Comparison of ENCODE assay signal across 18 cellular contexts in genomic region chr1:201565024-201565730, GRCh38. TPM values are rescaled to one million over a fixed set of nuclear protein-coding genes. Genes with fewer than 3 reads are reported as not detected.
DNase-seq lines count a peak whose midpoint lies in the region; ATAC-seq, FAIRE-seq and TF ChIP-seq lines count a peak whose summit lies in the region.
"Had no signal": no experiment of that assay in that cellular context is flagged by ENCODE, and none has a peak within 500 bp of the region (broad histone marks: within the 10 kb centered on the region; RNA-seq: fewer than 3 reads in every experiment).

No MANE protein-coding gene starts in this region.

- H3K9me2 ChIP-seq in PC-9 (ENCODE audit: insufficient read depth), result no peaks in the 10 kb centered on the region

- no peaks in the 10 kb centered on the region for H3K36me3 Mint-ChIP-seq in nephron progenitor cell (ENCODE audit: low read depth)

- H3K9me3 Mint-ChIP-seq in nephron progenitor cell, result no peaks in the 10 kb centered on the region
- H3K9me3 Mint-ChIP-seq: CD14-positive monocyte; T-helper 1 cell treated with Interleukin-12 subunit alpha and Interleukin-12 subunit beta and Interleukin-4 antibody, amounts not matched to agents 30 μg/mL and 1 μg/mL, for 36 hours had no signal

- H3K27ac Mint-ChIP-seq in nephron progenitor cell, result no peak overlapping the region
- H3K27ac Mint-ChIP-seq: T-helper 1 cell treated with Interleukin-12 subunit alpha and Interleukin-12 subunit beta and Interleukin-4 antibody, amounts not matched to agents 30 μg/mL and 1 μg/mL, for 36 hours had no signal

- H3K9me1 ChIP-seq in IMR-90 (ENCODE audit: insufficient read depth, low read length), result peaks cover 33% of the 10 kb centered on the region

- H3K27ac ChIP-seq in IMR-90 (ENCODE audit: insufficient read depth, low read length) (no peak overlapping the region), mammary epithelial cell (ENCODE audit: insufficient read depth, low read depth, low read length) (no peak overlapping the region), layer of hippocampus (ENCODE audit: low read depth, low read length) (peak overlapping the region; percentile 92), smooth muscle cell (ENCODE audit: low read depth) (no peak overlapping the region), PC-9 (no peak overlapping the region), kidney (ENCODE audit: low read depth in 2 of 2, low read length in 2 of 2) (no peak overlapping the region)
- H3K27ac ChIP-seq: brain microvascular endothelial cell, parathyroid adenoma had no signal

- H4K20me1 ChIP-seq in IMR-90 (ENCODE audit: insufficient read depth, low read length), result peaks cover 18% of the 10 kb centered on the region
- H4K20me1 ChIP-seq in mammary epithelial cell (ENCODE audit: insufficient read depth, low read length), result no peaks in the 10 kb centered on the region
- H4K20me1 ChIP-seq in smooth muscle cell (ENCODE audit: low read depth), result peaks cover 30% of the 10 kb centered on the region
- H4K20me1 ChIP-seq in PC-9 (ENCODE audit: insufficient read depth), result no peaks in the 10 kb centered on the region; the same call in 1 of the 2 replicates

- BruUV-seq in IMR-90 (replicated peaks; lab: Mats Ljungman, UMichigan) (no TSS peak), mammary epithelial cell (replicated peaks; lab: Mats Ljungman, UMichigan) (no TSS peak), PC-9 (replicated peaks; lab: Mats Ljungman, UMichigan) (no TSS peak)

- TF ChIP-seq CTCF in IMR-90 (conservative IDR thresholded peaks at IDR 0.05; ENCODE audit: low read depth, low read length) (no peak), mammary epithelial cell (conservative IDR thresholded peaks at IDR 0.05 in 1 of 2, IDR thresholded peaks at IDR 0.05 in 1 of 2; ENCODE audit: extremely low read depth in 1 of 2, insufficient read depth in 1 of 2, low read depth in 1 of 2, low read length in 2 of 2) (no peak), smooth muscle cell (IDR thresholded peaks at IDR 0.05; ENCODE audit: borderline replicate concordance, insufficient read depth, poor library complexity, severe bottlenecking) (no peak), nephron progenitor cell (IDR thresholded peaks at IDR 0.05) (no peak), PC-9 (conservative IDR thresholded peaks at IDR 0.05) (no peak), kidney (IDR thresholded peaks at IDR 0.05; ENCODE audit: borderline replicate concordance, extremely low read depth, insufficient read depth) (no peak)

- POLR2A ChIA-PET in IMR-90 (lab: Charles Lee; ENCODE audit: unreplicated experiment) (no interaction called here), PC-9 (lab: Charles Lee; ENCODE audit: unreplicated experiment) (no interaction called here)

- peak overlapping the region; percentile 41; the same call in 1 of the 2 replicates for H4K91ac ChIP-seq in IMR-90 (ENCODE audit: insufficient read depth, low read depth, low read length)

- H2BK20ac ChIP-seq in IMR-90 (ENCODE audit: low read depth, low read length), result no peak overlapping the region

- ATAC-seq in IMR-90 (ENCODE audit: low read depth) (no peak), left lobe of liver (no peak)

- no peak overlapping the region for H3K4me3 Mint-ChIP-seq in nephron progenitor cell
- H3K4me3 Mint-ChIP-seq: CD14-positive monocyte; T-helper 1 cell treated with Interleukin-12 subunit alpha and Interleukin-12 subunit beta and Interleukin-4 antibody, amounts not matched to agents 30 μg/mL and 1 μg/mL, for 36 hours had no signal

- no peak overlapping the region for H3K14ac ChIP-seq in IMR-90 (replicated peaks; ENCODE audit: low read depth, low read length)

- DNase-seq in IMR-90, result no peak
- DNase-seq in mammary epithelial cell, result no peak
- no peak for DNase-seq in smooth muscle cell (lab: John Stamatoyannopoulos, UW; ENCODE audit: unreplicated experiment)
- no peak for DNase-seq in nephron progenitor cell
- no peak for DNase-seq in left lobe of liver (ENCODE audit: low spot score)
- DNase-seq in PC-9, result no peak
- DNase-seq in kidney, result no peak
- DNase-seq: activated CD4-positive, CD25-positive, alpha-beta regulatory T cell; activated effector memory CD4-positive, alpha-beta T cell treated with Interleukin-2 at 50 U/mL for 16 hours; brain microvascular endothelial cell; DMS79 treated with DMSO at 0.1 percent for 48 hours; effector CD8-positive, alpha-beta T cell; NCI-H1436 treated with DMSO at 0.1 percent for 48 hours; NCI-H345 had no signal

- no peak overlapping the region for H3K23ac ChIP-seq in IMR-90 (ENCODE audit: low read depth, low read length)

- H3K36me3 ChIP-seq in IMR-90 (ENCODE audit: control insufficient read depth, insufficient read depth, low read length) (no peaks in the 10 kb centered on the region; the same call in 1 of the 2 replicates), mammary epithelial cell (ENCODE audit: insufficient read depth, low read length) (no peaks in the 10 kb centered on the region), smooth muscle cell (ENCODE audit: low read depth) (no peaks in the 10 kb centered on the region), PC-9 (ENCODE audit: low read depth) (no peaks in the 10 kb centered on the region), kidney (ENCODE audit: control insufficient read depth in 1 of 2, insufficient read depth in 2 of 2, low read length in 2 of 2) (no peaks in the 10 kb centered on the region)
- H3K36me3 ChIP-seq: brain microvascular endothelial cell had no signal

- H2AFZ ChIP-seq in IMR-90 (replicated peaks; ENCODE audit: low read length, poor library complexity), result no peak overlapping the region
- peak overlapping the region; percentile 59 for H2AFZ ChIP-seq in mammary epithelial cell (ENCODE audit: low read depth, low read length)
- no peak overlapping the region for H2AFZ ChIP-seq in smooth muscle cell (ENCODE audit: low read depth)
- H2AFZ ChIP-seq in PC-9, result no peak overlapping the region
- H2AFZ ChIP-seq: parathyroid adenoma had no signal

- H3K4me2 ChIP-seq in IMR-90 (ENCODE audit: low read depth, low read length), result no peak overlapping the region
- no peak overlapping the region for H3K4me2 ChIP-seq in mammary epithelial cell (ENCODE audit: insufficient read depth, low read depth, low read length)
- H3K4me2 ChIP-seq in smooth muscle cell, result peak overlapping the region; percentile 11
- no peak overlapping the region for H3K4me2 ChIP-seq in PC-9

- no peak overlapping the region for H3K9ac ChIP-seq in IMR-90 (ENCODE audit: low read depth, low read length)
- H3K9ac ChIP-seq in mammary epithelial cell (ENCODE audit: insufficient read depth, low read length), result no peak overlapping the region
- no peak overlapping the region for H3K9ac ChIP-seq in smooth muscle cell (ENCODE audit: low read depth)
- no peak overlapping the region for H3K9ac ChIP-seq in kidney (ENCODE audit: low read length in 2 of 2)
- H3K9ac ChIP-seq: parathyroid adenoma had no signal

- H2BK5ac ChIP-seq in IMR-90 (ENCODE audit: low read depth, low read length, poor library complexity, severe bottlenecking), result no peak overlapping the region

- H4K8ac ChIP-seq in IMR-90 (ENCODE audit: low read depth in 2 of 2, low read length in 2 of 2), result no peak overlapping the region

- CTCF ChIA-PET in IMR-90 (lab: Yijun Ruan, JAX), result no interaction called here
- CTCF ChIA-PET in mammary epithelial cell (lab: Charles Lee; ENCODE audit: low non-redundant PET), result no interaction called here
- CTCF ChIA-PET in PC-9 (lab: Charles Lee), result no interaction called here

- H3K27me3 Mint-ChIP-seq in nephron progenitor cell (ENCODE audit: low read depth, poor library complexity), result peaks cover 13% of the 10 kb centered on the region

- dilution Hi-C loops in IMR-90 (cut with HindIII; ENCODE audit: low sequenced_read_pairs, unreplicated experiment) (no loop called here), mammary epithelial cell (cut with HindIII; ENCODE audit: low sequenced_read_pairs) (no loop called here)

- peak overlapping the region; percentile 20; the same call in 1 of the 2 replicates for H2BK120ac ChIP-seq in IMR-90 (ENCODE audit: low read depth, low read length)

- H3K9me3 ChIP-seq in IMR-90 (ENCODE audit: control insufficient read depth, insufficient read depth, low read length) (no peaks in the 10 kb centered on the region), mammary epithelial cell (replicated peaks; ENCODE audit: insufficient read depth, low read length) (no peaks in the 10 kb centered on the region), smooth muscle cell (replicated peaks; ENCODE audit: low read depth) (no peaks in the 10 kb centered on the region), PC-9 (ENCODE audit: insufficient read depth, low read depth) (no peaks in the 10 kb centered on the region), kidney (ENCODE audit: control insufficient read depth in 1 of 2, low read length in 2 of 2) (no peaks in the 10 kb centered on the region)

- H2BK15ac ChIP-seq in IMR-90 (ENCODE audit: low read depth, low read length), result no peak overlapping the region

- 95% methylated on average over 6 of the region's 12 CpGs; no CpG with 5 or more reads in 1 of the 2 experiments for WGBS in IMR-90 (ENCODE audit: extremely low coverage in 2 of 2, insufficient read length in 1 of 2), 2 experiments
- 26% methylated on average over 12 of the region's 12 CpGs for WGBS in mammary epithelial cell (ENCODE audit: low coverage, missing lambda C conversion rate)
- WGBS in smooth muscle cell (ENCODE audit: low lambda C conversion rate), result 94% methylated on average over 12 of the region's 12 CpGs

- H3K56ac ChIP-seq in IMR-90 (ENCODE audit: extremely low read depth, insufficient read depth, low read length), result no peak overlapping the region

- H3K4me3 ChIP-seq in IMR-90 (ENCODE audit: insufficient read depth, low read depth, low read length) (no peak overlapping the region), mammary epithelial cell (replicated peaks in 1 of 3; ENCODE audit: insufficient read depth in 1 of 3, low read depth in 2 of 3, low read length in 3 of 3) (no peak overlapping the region), smooth muscle cell (no peak overlapping the region), PC-9 (no peak overlapping the region), kidney (ENCODE audit: low read length in 2 of 2) (no peak overlapping the region)

- H3K18ac ChIP-seq in IMR-90 (ENCODE audit: low read depth, low read length), result no peak overlapping the region

- peak overlapping the region; percentile 28; the same call in 1 of the 2 replicates for H3K4ac ChIP-seq in IMR-90 (ENCODE audit: low read depth, low read length)

- peaks cover 15% of the 10 kb centered on the region for H3F3A ChIP-seq in smooth muscle cell (ENCODE audit: low read depth)
- H3F3A ChIP-seq in PC-9 (ENCODE audit: insufficient read depth, low read depth), result no peaks in the 10 kb centered on the region

- no peaks in the 10 kb centered on the region for H3K79me2 ChIP-seq in mammary epithelial cell (ENCODE audit: insufficient read depth, low read length)
- H3K79me2 ChIP-seq in smooth muscle cell (ENCODE audit: low read depth), result peaks cover 84% of the 10 kb centered on the region
- no peaks in the 10 kb centered on the region for H3K79me2 ChIP-seq in PC-9 (ENCODE audit: low read depth)

- no peak for FAIRE-seq in kidney (lab: Jason Lieb, UNC)

- H4K5ac ChIP-seq in IMR-90 (ENCODE audit: low read depth, low read length), result no peak overlapping the region

- H2AK9ac ChIP-seq in IMR-90 (replicated peaks; ENCODE audit: low read depth, low read length, poor library complexity), result no peak overlapping the region

- H3K4me1 ChIP-seq in IMR-90 (ENCODE audit: control insufficient read depth, insufficient read depth, low read length), result peaks cover 27% of the 10 kb centered on the region
- H3K4me1 ChIP-seq in mammary epithelial cell (ENCODE audit: insufficient read depth, low read length), result peaks cover 11% of the 10 kb centered on the region
- H3K4me1 ChIP-seq in smooth muscle cell (ENCODE audit: low read depth), result peaks cover 9% of the 10 kb centered on the region
- no peaks in the 10 kb centered on the region for H3K4me1 ChIP-seq in PC-9 (replicated peaks; ENCODE audit: insufficient read depth)
- H3K4me1 ChIP-seq in kidney (ENCODE audit: control insufficient read depth in 1 of 2, insufficient read depth in 1 of 2, low read depth in 1 of 2, low read length in 2 of 2), result peaks cover 0 to 5% of the 10 kb centered on the region in 2 donors
- H3K4me1 ChIP-seq: parathyroid adenoma had no signal

- H3K4me1 Mint-ChIP-seq in nephron progenitor cell, result peaks cover 8% of the 10 kb centered on the region

- intact Hi-C loops in IMR-90 (cut with micrococcal nuclease), result no loop called here
- intact Hi-C loops in mammary epithelial cell (cut with micrococcal nuclease), result no loop called here
- intact Hi-C loops in PC-9 (cut with micrococcal nuclease; ENCODE audit: unreplicated experiment), result no loop called here
- intact Hi-C loops in kidney (cut with DNase I), result loop anchor here (10.0 kb wide), 1 partner anchor 230 kb away; no protein-coding TSS in a partner anchor

- no peak for TF ChIP-seq POLR2A in IMR-90 (IDR thresholded peaks at IDR 0.05; ENCODE audit: low read depth, low read length)

- H3K79me1 ChIP-seq in IMR-90 (ENCODE audit: low read depth in 1 of 2, low read length in 2 of 2), result peaks cover 47 to 81% of the 10 kb centered on the region in 2 experiments

- no peaks in the 10 kb centered on the region for H3K27me3 ChIP-seq in IMR-90 (ENCODE audit: control insufficient read depth, insufficient read depth, low read length)
- H3K27me3 ChIP-seq in mammary epithelial cell (ENCODE audit: insufficient read depth, low read length), result no peaks in the 10 kb centered on the region
- H3K27me3 ChIP-seq in layer of hippocampus (ENCODE audit: control insufficient read depth, insufficient read depth, low read length), result no peaks in the 10 kb centered on the region
- no peaks in the 10 kb centered on the region for H3K27me3 ChIP-seq in smooth muscle cell (ENCODE audit: low read depth)
- H3K27me3 ChIP-seq in PC-9 (ENCODE audit: insufficient read depth, low read depth), result no peaks in the 10 kb centered on the region
- H3K27me3 ChIP-seq: brain microvascular endothelial cell had no signal

- no peak overlapping the region for H2AK5ac ChIP-seq in IMR-90 (ENCODE audit: low read depth, low read length)

- no peak for TF ChIP-seq RAD21 in IMR-90 (IDR thresholded peaks at IDR 0.05; ENCODE audit: low read length)

- in situ Hi-C loops in IMR-90 (cut with MboI; ENCODE audit: low sequenced_read_pairs) (loop anchor here (10.0 kb wide), 1 partner anchor 60 kb away; no protein-coding TSS in a partner anchor), mammary epithelial cell (cut with MboI; ENCODE audit: low sequenced_read_pairs in 2 of 2) (no loop called here)

RNA-seq across cellular contexts. Expression of gene NAV1, which starts 26.2 kb away (rescaled TPM):
- total RNA-seq in IMR-90 (2012; rRNA removed), result 14.0 and 14.4 TPM in 2 replicates
- polyA plus RNA-seq in IMR-90 (2012; rRNA removed), result 23.1 and 23.6 TPM in 2 replicates
- polyA plus RNA-seq in IMR-90 (2012; cell fraction: cytosol; rRNA removed), result 11.8 and 15.2 TPM in 2 replicates
- polyA plus RNA-seq in IMR-90 (2012; cell fraction: nucleus; rRNA removed; ENCODE audit: low replicate concordance), result 31.9 and 47.5 TPM in 2 replicates
- 10 to 100 TPM; 24.3 to 94.2 TPM for total RNA-seq in mammary epithelial cell
- 48.9 TPM for polyA plus RNA-seq in mammary epithelial cell
- polyA minus RNA-seq in mammary epithelial cell, result 177 TPM
- total RNA-seq in smooth muscle cell, result 52.3 and 60.1 TPM in 2 replicates
- 65.2 and 71.1 TPM in 2 replicates for polyA plus RNA-seq in smooth muscle cell
- total RNA-seq in left lobe of liver, result 4.6 TPM
- 44.5 and 45.3 TPM in 2 replicates for total RNA-seq in PC-9 (2021)
- total RNA-seq in kidney, result 23.0 TPM
- 1.7 TPM for polyA plus RNA-seq in kidney (ENCODE audit: insufficient read depth, low read depth, low replicate concordance)

RNA-seq across cellular contexts. Expression of gene CSRP1, which starts 58.3 kb away (rescaled TPM):
- total RNA-seq in IMR-90 (2012; rRNA removed), result 1,498 and 1,861 TPM in 2 replicates
- polyA plus RNA-seq in IMR-90 (2012; rRNA removed), result 948 and 1,037 TPM in 2 replicates
- 955 and 1,043 TPM in 2 replicates for polyA plus RNA-seq in IMR-90 (2012; cell fraction: cytosol; rRNA removed)
- 737 and 1,227 TPM in 2 replicates for polyA plus RNA-seq in IMR-90 (2012; cell fraction: nucleus; rRNA removed; ENCODE audit: low replicate concordance)
- 100 to 1,000 TPM; 145 to 609 TPM for total RNA-seq in mammary epithelial cell
- 231 TPM for polyA plus RNA-seq in mammary epithelial cell
- polyA minus RNA-seq in mammary epithelial cell, result 209 TPM
- total RNA-seq in smooth muscle cell, result 317 and 345 TPM in 2 replicates
- polyA plus RNA-seq in smooth muscle cell, result 202 and 215 TPM in 2 replicates
- 67.7 TPM for total RNA-seq in left lobe of liver
- 56.8 and 61.3 TPM in 2 replicates for total RNA-seq in PC-9 (2021)
- total RNA-seq in kidney, result 236 TPM
- 211 TPM for polyA plus RNA-seq in kidney (ENCODE audit: insufficient read depth, low read depth, low replicate concordance)
